In genomic region chr7:70849580-70850235, GRCh38 we compare ENCODE assay signal across 24 cellular contexts.
DNase-seq lines count a peak whose midpoint lies in the region; FAIRE-seq and TF ChIP-seq lines count a peak whose summit lies in the region.
"Had no signal": no experiment of that assay in that cellular context is flagged by ENCODE, and none has a peak within 500 bp of the region (broad histone marks: within the 10 kb centered on the region; RNA-seq: fewer than 3 reads in every experiment).

No MANE protein-coding gene starts in this region.

- peak overlapping the region; percentile 36 for H4K5ac ChIP-seq in H1 (ENCODE audit: insufficient read length, low read depth, low read length)

- POLR2A ChIA-PET in H1 (lab: Charles Lee; ENCODE audit: partially characterized antibody): interaction anchor here (0.7 to 1.6 kb wide), 7 partner anchors 8 to 282 kb away, joined by 3 to 8 read pairs (median 3); no protein-coding TSS in a partner anchor

- no peaks in the 10 kb centered on the region for H3K36me3 ChIP-seq in HUES6 (ENCODE audit: control insufficient read depth, insufficient read depth, low read length)
- H3K36me3 ChIP-seq in H1 (ENCODE audit: control insufficient read depth in 2 of 4, insufficient read depth in 4 of 4, low read length in 3 of 4): no peaks in the 10 kb centered on the region; a peak in 1 of 8 replicates
- H3K36me3 ChIP-seq in neural progenitor cell: no peaks in the 10 kb centered on the region
- H3K36me3 ChIP-seq: MG63 had no signal

- no peak overlapping the region for H3K14ac ChIP-seq in H1 (ENCODE audit: insufficient read length)

- H3F3A ChIP-seq in neural progenitor cell (ENCODE audit: low read depth): peaks cover 16% of the 10 kb centered on the region

- H3K79me2 ChIP-seq in H1 (ENCODE audit: control insufficient read depth in 1 of 2, insufficient read depth in 2 of 2, low read length in 2 of 2) (no peaks in the 10 kb centered on the region), neural progenitor cell (ENCODE audit: low read depth) (no peaks in the 10 kb centered on the region)

- no peak overlapping the region for H3K56ac ChIP-seq in H1 (replicated peaks; ENCODE audit: insufficient read length, low read depth, low read length)

- H4K20me1 ChIP-seq in H1 (replicated peaks in 1 of 2; ENCODE audit: control insufficient read depth in 1 of 2, insufficient read depth in 2 of 2, low read length in 2 of 2): no peaks in the 10 kb centered on the region
- no peaks in the 10 kb centered on the region for H4K20me1 ChIP-seq in neural progenitor cell (ENCODE audit: low read depth)

- H3K27me3 Mint-ChIP-seq in neural progenitor cell (ENCODE audit: insufficient read depth, low read depth): peaks cover 10% of the 10 kb centered on the region

- H3K27ac ChIP-seq in HUES6 (ENCODE audit: low read depth, low read length) (peak overlapping the region; percentile 48; the same call in 1 of the 2 replicates), H1 (ENCODE audit: low read depth, low read length) (peak overlapping the region; percentile 91), neural progenitor cell (peak overlapping the region; percentile 91)
- H3K27ac ChIP-seq: 22Rv1, RWPE1 had no signal

- no peak overlapping the region for H2BK120ac ChIP-seq in H1 (replicated peaks; ENCODE audit: low read depth, low read length)

- peak in 1 of 2 experiments; percentile 95; a peak in 1 of 3 replicates for TF ChIP-seq EP300 in H1 (IDR thresholded peaks at IDR 0.05; ENCODE audit: borderline replicate concordance in 1 of 2, low read depth in 2 of 2, low read length in 2 of 2)

- peaks cover 17% of the 10 kb centered on the region for H3K9me3 Mint-ChIP-seq in neural progenitor cell

- H3K4me3 Mint-ChIP-seq in neural progenitor cell: peak overlapping the region; percentile 41
- H3K4me3 Mint-ChIP-seq: HFFc6 had no signal

- H3K27ac Mint-ChIP-seq in neural progenitor cell: no peak overlapping the region
- H3K27ac Mint-ChIP-seq: HFFc6 had no signal

- no peak overlapping the region for H4K8ac ChIP-seq in H1 (ENCODE audit: extremely low read depth, insufficient read depth, low read length)

- H3K4me2 ChIP-seq in H1 (ENCODE audit: insufficient read depth in 1 of 2, low read depth in 2 of 2, low read length in 2 of 2) (no peak overlapping the region), neural progenitor cell (no peak overlapping the region)

- H3K36me3 Mint-ChIP-seq in neural progenitor cell: no peaks in the 10 kb centered on the region

- peak in 1 of 2 experiments; percentile 63; a peak in 2 of 3 replicates for TF ChIP-seq POLR2A in H1 (IDR thresholded peaks at IDR 0.05; ENCODE audit: control extremely low read depth in 1 of 2, low read depth in 2 of 2, low read length in 2 of 2)

- H2BK12ac ChIP-seq in H1 (ENCODE audit: low read depth, low read length): peak overlapping the region; percentile 83; the same call in 1 of the 2 replicates

- H3K4me3 ChIP-seq in HUES6 (ENCODE audit: low read depth, low read length) (no peak overlapping the region), H1 (ENCODE audit: extremely low read depth in 1 of 4, insufficient read depth in 2 of 4, low read depth in 3 of 4, low read length in 4 of 4) (no peak overlapping the region), neural progenitor cell (no peak overlapping the region)
- H3K4me3 ChIP-seq: MG63 had no signal

- H3K4me1 ChIP-seq in HUES6 (ENCODE audit: control insufficient read depth, insufficient read depth, low read length) (no peaks in the 10 kb centered on the region), H1 (replicated peaks in 1 of 4; ENCODE audit: control insufficient read depth in 3 of 4, insufficient read depth in 4 of 4, low read length in 3 of 4) (peaks cover 0 to 4% (median under 1%) of the 10 kb centered on the region in 4 experiments; a peak in 3 of 7 replicates), neural progenitor cell (peaks cover 14% of the 10 kb centered on the region)

- H3K4me1 Mint-ChIP-seq in neural progenitor cell: no peaks in the 10 kb centered on the region

- H4K91ac ChIP-seq in H1 (replicated peaks; ENCODE audit: insufficient read length, low read length): peak overlapping the region; percentile 71

- 68% methylated on average over 3 of the region's 3 CpGs; no CpG with 5 or more reads in 1 of the 2 experiments for WGBS in H1 (ENCODE audit: extremely low coverage in 1 of 2, insufficient coverage in 1 of 2, insufficient read length in 1 of 2, insufficient replicate concordance in 2 of 2, low coverage in 1 of 2, low lambda C conversion rate in 2 of 2, missing lambda C conversion rate in 1 of 2), 2 experiments

- TF ChIP-seq CTCF in H1 (IDR thresholded peaks at IDR 0.05; ENCODE audit: control extremely low read depth in 1 of 3, insufficient read depth in 1 of 3, low read depth in 1 of 3, low read length in 3 of 3) (no peak), neural progenitor cell (IDR thresholded peaks at IDR 0.05) (no peak)

- H3K9me3 ChIP-seq in HUES6 (ENCODE audit: control insufficient read depth, insufficient read depth, low read depth, low read length) (peaks cover 41% of the 10 kb centered on the region), H1 (ENCODE audit: insufficient read depth in 2 of 2, low read depth in 1 of 2, low read length in 1 of 2) (no peaks in the 10 kb centered on the region), neural progenitor cell (ENCODE audit: low read depth) (no peaks in the 10 kb centered on the region)
- H3K9me3 ChIP-seq: MG63 had no signal

- H3K23me2 ChIP-seq in H1 (ENCODE audit: low read depth, low read length): no peaks in the 10 kb centered on the region

- H2BK15ac ChIP-seq in H1 (ENCODE audit: low read length): no peak overlapping the region

- H3K9ac ChIP-seq in HUES6 (ENCODE audit: low read length): no peak overlapping the region
- H3K9ac ChIP-seq in H1 (replicated peaks in 1 of 4; ENCODE audit: extremely low read depth in 1 of 4, low read depth in 3 of 4, low read length in 3 of 4): peak overlapping the region in 1 of 4 experiments; percentile 63; a peak in 2 of 7 replicates
- no peak overlapping the region for H3K9ac ChIP-seq in neural progenitor cell

- FAIRE-seq in H1 (lab: Jason Lieb, UNC): peak; percentile 87
- FAIRE-seq: GM12891 had no signal

- H3K18ac ChIP-seq in H1 (ENCODE audit: extremely low read depth, low read length): no peak overlapping the region

- H3K27me3 ChIP-seq in HUES6 (ENCODE audit: control insufficient read depth, insufficient read depth, low read length): no peaks in the 10 kb centered on the region
- no peaks in the 10 kb centered on the region for H3K27me3 ChIP-seq in H1 (replicated peaks in 1 of 4; ENCODE audit: control insufficient read depth in 3 of 4, extremely low read depth in 1 of 4, insufficient read depth in 3 of 4, low read length in 3 of 4)
- no peaks in the 10 kb centered on the region for H3K27me3 ChIP-seq in neural progenitor cell
- H3K27me3 ChIP-seq: MG63 had no signal

- H2AK5ac ChIP-seq in H1 (ENCODE audit: low read depth, low read length): no peak overlapping the region; the same call in 1 of the 2 replicates

- peak overlapping the region; percentile 100 for H2BK5ac ChIP-seq in H1 (ENCODE audit: low read depth, low read length)

- H2BK20ac ChIP-seq in H1 (ENCODE audit: low read length): 0 out of 2 replicates have a peak overlapping the region, but pooled peaks have one; percentile 80

- no peak for TF ChIP-seq RAD21 in H1 (IDR thresholded peaks at IDR 0.05 in 1 of 2, conservative IDR thresholded peaks at IDR 0.05 in 1 of 2; ENCODE audit: low read depth in 2 of 2, low read length in 2 of 2)

- no peak overlapping the region for H3K23ac ChIP-seq in H1 (ENCODE audit: insufficient read length)

- CTCF ChIA-PET in H1 (lab: Charles Lee; ENCODE audit: partially characterized antibody): interaction anchor here (1.0 to 4.4 kb wide), 6 partner anchors 8 to 886 kb away, joined by 3 to 18 read pairs (median 4); no protein-coding TSS in a partner anchor

- H2AFZ ChIP-seq in H1 (ENCODE audit: low read length) (no peak overlapping the region), neural progenitor cell (replicated peaks) (no peak overlapping the region)

- H3K79me1 ChIP-seq in H1 (ENCODE audit: low read depth, low read length): no peaks in the 10 kb centered on the region

- DNase-seq in DMS 273 (lab: John Stamatoyannopoulos, UW; ENCODE audit: unreplicated experiment): peak; percentile 24
- no peak for DNase-seq in DMS 273 treated with DMSO at 0.1 percent for 48 hours (lab: John Stamatoyannopoulos, UW)
- no peak for DNase-seq in H1 (ENCODE audit: low read depth in 1 of 2, low spot score in 2 of 2)
- DNase-seq in neural progenitor cell (ENCODE audit: low spot score): no peak
- no peak for DNase-seq in C1 segment of cervical spinal cord (lab: John Stamatoyannopoulos, UW)
- DNase-seq in SKM-1 treated with dmso at 0.1 percent for 144 hours (lab: John Stamatoyannopoulos, UW; ENCODE audit: unreplicated experiment): no peak
- DNase-seq in HPDE6-E6E7 (ENCODE audit: extremely low spot score): no peak
- DNase-seq: AML-193, COR-L47, DMS153, EL, HFFc6, MG63, NCI-H1048, NCI-H1436, NCI-H1930, NCI-H226, NCI-H524 treated with DMSO at 0.1 percent for 48 hours, PC-3, SIG-M5 had no signal

- no peak overlapping the region for H3K4ac ChIP-seq in H1 (replicated peaks; ENCODE audit: insufficient read length, low read depth, low read length)

TF ChIP-seq in H1, 55 proteins besides CTCF, POLR2A, EP300 and RAD21 (continues in another document):
- peak; percentile 82 for TF ChIP-seq SP1 (IDR thresholded peaks at IDR 0.05; ENCODE audit: low read depth, low read length)
- no peak for TF ChIP-seq SAP30 (IDR thresholded peaks at IDR 0.05; ENCODE audit: insufficient read depth, insufficient replicate concordance, low read length)
- TF ChIP-seq TCF12 (IDR thresholded peaks at IDR 0.05; ENCODE audit: low read depth, low read length): 0 out of 2 replicates have a peak, but pooled peaks have one; percentile 19
- 0 out of 2 replicates have a peak, but pooled peaks have one; percentile 42 for TF ChIP-seq BRCA1 (IDR thresholded peaks at IDR 0.05; ENCODE audit: low read depth, low read length)
- 0 out of 2 replicates have a peak, but pooled peaks have one; percentile 30 for TF ChIP-seq JUND (IDR thresholded peaks at IDR 0.05; ENCODE audit: low read length)
- TF ChIP-seq SP2 (IDR thresholded peaks at IDR 0.05; ENCODE audit: low read length): no peak
- no peak for TF ChIP-seq NANOG (IDR thresholded peaks at IDR 0.05; ENCODE audit: insufficient read depth, low read depth, low read length, poor library complexity, severe bottlenecking)
- no peak for TF ChIP-seq HDAC6 (IDR thresholded peaks at IDR 0.05; ENCODE audit: low read depth, low read length)
- TF ChIP-seq RXRA (IDR thresholded peaks at IDR 0.05; ENCODE audit: insufficient read depth, low read depth, low read length): 0 out of 2 replicates have a peak, but pooled peaks have one; percentile 73
- 0 out of 2 replicates have a peak, but pooled peaks have one; percentile 47 for TF ChIP-seq POLR2AphosphoS5 (IDR thresholded peaks at IDR 0.05; ENCODE audit: low read depth, low read length)
- no peak for TF ChIP-seq SUZ12 (IDR thresholded peaks at IDR 0.05; ENCODE audit: low read length)
- no peak for TF ChIP-seq SP4 (IDR thresholded peaks at IDR 0.05; ENCODE audit: low read length)
- no peak for TF ChIP-seq KDM4A (IDR thresholded peaks at IDR 0.05; ENCODE audit: low read depth, low read length, severe bottlenecking)
- TF ChIP-seq CBX5 (IDR thresholded peaks at IDR 0.05; ENCODE audit: low read depth, low read length): no peak
